In genomic region chr2:225740086-225740485, GRCh38 we compare ENCODE assay signal across 19 cellular contexts.
DNase-seq lines count a peak whose midpoint lies in the region; ATAC-seq and TF ChIP-seq lines count a peak whose summit lies in the region.
"Had no signal": no experiment of that assay in that cellular context is flagged by ENCODE, and none has a peak within 500 bp of the region (broad histone marks: within the 10 kb centered on the region; RNA-seq: fewer than 3 reads in every experiment).

No MANE protein-coding gene starts in this region.

- H3K27ac ChIP-seq in BLaER1 treated with 17β-estradiol and CSF1 and Interleukin-3, amounts not matched to agents 10 nM and 100 nM = peak overlapping the region in 6 of 11 experiments; percentile 0 to 56 (median 37); a peak in 8 of 22 replicates
- H3K27ac ChIP-seq in mesendoderm (ENCODE audit: low read depth, low read length) = no peak overlapping the region
- H3K27ac ChIP-seq: BLaER1, SK-N-MC had no signal

- no peak overlapping the region for H2BK120ac ChIP-seq in mesendoderm (ENCODE audit: low read depth, low read length)

- no peak overlapping the region for H3K9ac ChIP-seq in BLaER1 treated with 17β-estradiol and CSF1 and Interleukin-3, amounts not matched to agents 10 nM and 100 nM
- no peak overlapping the region for H3K9ac ChIP-seq in mesendoderm (ENCODE audit: low read length)
- H3K9ac ChIP-seq: BLaER1 had no signal

- no peak overlapping the region for H2BK15ac ChIP-seq in mesendoderm (replicated peaks; ENCODE audit: low read depth)

- peaks cover 0 to 16% (median 12%) of the 10 kb centered on the region in 11 experiments; a peak in 15 of 22 replicates for H3K9me3 ChIP-seq in BLaER1 treated with 17β-estradiol and CSF1 and Interleukin-3, amounts not matched to agents 10 nM and 100 nM (replicated peaks in 1 of 11)

- WGBS in mesendoderm (ENCODE audit: extremely low coverage, insufficient coverage, low lambda C conversion rate) = no CpG with 5 or more reads among the region's 3 CpGs

- no peak overlapping the region for H3K4ac ChIP-seq in mesendoderm (ENCODE audit: low read depth, low read length)

- H3K4me2 ChIP-seq in BLaER1 treated with 17β-estradiol and CSF1 and Interleukin-3, amounts not matched to agents 10 nM and 100 nM = peak overlapping the region in 5 of 11 experiments; percentile 34 to 84 (median 67); a peak in 6 of 22 replicates
- no peak overlapping the region for H3K4me2 ChIP-seq in mesendoderm (ENCODE audit: low read length)
- H3K4me2 ChIP-seq: BLaER1 had no signal

- H3K56ac ChIP-seq in mesendoderm (ENCODE audit: low read length) = no peak overlapping the region

- H2BK5ac ChIP-seq in mesendoderm (ENCODE audit: low read length) = no peak overlapping the region

- H3K79me1 ChIP-seq in mesendoderm (ENCODE audit: low read length) = no peaks in the 10 kb centered on the region

- no peak overlapping the region for H3K18ac ChIP-seq in mesendoderm (ENCODE audit: low read length)

- TF ChIP-seq CTCF in fibroblast of mammary gland (conservative IDR thresholded peaks at IDR 0.05; ENCODE audit: control insufficient read depth, insufficient read depth, low read depth, low read length) = no peak

- H4K8ac ChIP-seq in mesendoderm (ENCODE audit: low read depth, low read length) = no peak overlapping the region

- no peaks in the 10 kb centered on the region for H3K79me2 ChIP-seq in mesendoderm (ENCODE audit: control insufficient read depth, insufficient read depth, low read length)

- peaks cover 0 to 49% (median 8%) of the 10 kb centered on the region in 10 experiments; a peak in 11 of 20 replicates for H3K4me1 ChIP-seq in BLaER1 treated with 17β-estradiol and CSF1 and Interleukin-3, amounts not matched to agents 10 nM and 100 nM
- no peaks in the 10 kb centered on the region for H3K4me1 ChIP-seq in mesendoderm (ENCODE audit: control insufficient read depth, low read depth, low read length)
- H3K4me1 ChIP-seq: BLaER1 had no signal

- no peaks in the 10 kb centered on the region for H3K27me3 ChIP-seq in BLaER1 treated with 17β-estradiol and CSF1 and Interleukin-3, amounts not matched to agents 10 nM and 100 nM
- no peaks in the 10 kb centered on the region for H3K27me3 ChIP-seq in mesendoderm (ENCODE audit: insufficient read depth, low read length, poor library complexity)
- H3K27me3 ChIP-seq: BLaER1 had no signal

- H3K23ac ChIP-seq in mesendoderm (ENCODE audit: low read length) = no peak overlapping the region

- H3K36me3 ChIP-seq in BLaER1 treated with 17β-estradiol and CSF1 and Interleukin-3, amounts not matched to agents 10 nM and 100 nM = no peaks in the 10 kb centered on the region
- H3K36me3 ChIP-seq in mesendoderm (ENCODE audit: control insufficient read depth, insufficient read depth, low read length) = no peaks in the 10 kb centered on the region
- H3K36me3 ChIP-seq: BLaER1 had no signal

- no peak overlapping the region for H2AK5ac ChIP-seq in mesendoderm (ENCODE audit: low read length)

- ATAC-seq in GM18867 (IDR thresholded peaks at IDR 0.05; ENCODE audit: unreplicated experiment) = no peak

- no peak overlapping the region for H4K5ac ChIP-seq in mesendoderm (ENCODE audit: low read length)

- no peaks in the 10 kb centered on the region for H4K20me1 ChIP-seq in BLaER1 treated with 17β-estradiol and CSF1 and Interleukin-3, amounts not matched to agents 10 nM and 100 nM
- H4K20me1 ChIP-seq: BLaER1 had no signal

- no peak overlapping the region for H3K4me3 ChIP-seq in BLaER1 treated with 17β-estradiol and CSF1 and Interleukin-3, amounts not matched to agents 10 nM and 100 nM
- H3K4me3 ChIP-seq in fibroblast of mammary gland (ENCODE audit: control insufficient read depth, low read depth, low read length) = no peak overlapping the region
- H3K4me3 ChIP-seq in mesendoderm (ENCODE audit: low read length) = no peak overlapping the region
- H3K4me3 ChIP-seq: BLaER1, SK-N-MC had no signal

- peak; percentile 3 for DNase-seq in NCI-H446 treated with DMSO at 0.1 percent for 48 hours (lab: John Stamatoyannopoulos, UW)
- peak; percentile 91 for DNase-seq in fibroblast of mammary gland (ENCODE audit: low read depth)
- DNase-seq in HK-2 (ENCODE audit: unreplicated experiment) = no peak
- DNase-seq in mesendoderm = no peak
- DNase-seq in iPS-NIHi11 (ENCODE audit: low spot score) = no peak
- DNase-seq: CD8-positive, alpha-beta memory T cell; H9; KBM-7; NCI-H1105 treated with DMSO at 0.1 percent for 48 hours; NCI-H187; NCI-H2227 treated with DMSO at 0.1 percent for 48 hours; NCI-H524; NCI-H82; SHP77; T-helper 1 cell had no signal

Comparison
In these comparisons a context has a peak if more than half of its experiments do, and no peak if none do; other contexts are left out.
1. DNase-seq: peak in NCI-H446 treated with DMSO at 0.1 percent for 48 hours (single experiment) and fibroblast of mammary gland (single experiment); none in HK-2 (single experiment), mesendoderm (single experiment) and iPS-NIHi11 (single experiment).